1 cellular context compared by ENCODE assay signal in genomic region chr5:150300496-150301169, GRCh38.
TF ChIP-seq lines count a peak whose summit lies in the region.

No MANE protein-coding gene starts in this region.

TF ChIP-seq in IMR-90, 13 proteins besides CTCF, POLR2A, EP300 and RAD21:
- TF ChIP-seq CHD1 (IDR thresholded peaks at IDR 0.05; ENCODE audit: low read depth, low read length) (no peak), CEBPB (IDR thresholded peaks at IDR 0.05; ENCODE audit: low read depth, low read length) (no peak), MXI1 (IDR thresholded peaks at IDR 0.05; ENCODE audit: borderline replicate concordance, low read depth, low read length) (no peak), MAFK (IDR thresholded peaks at IDR 0.05; ENCODE audit: low read depth, low read length) (no peak), SMC3 (IDR thresholded peaks at IDR 0.05; ENCODE audit: low read depth, low read length) (no peak), RFX5 (IDR thresholded peaks at IDR 0.05; ENCODE audit: low read depth, low read length) (no peak), FOS (IDR thresholded peaks at IDR 0.05; ENCODE audit: low read depth, low read length) (no peak), NFE2L2 (IDR thresholded peaks at IDR 0.05; ENCODE audit: low read depth, low read length) (no peak), RCOR1 (IDR thresholded peaks at IDR 0.05; ENCODE audit: insufficient replicate concordance, low read length) (no peak), USF2 (IDR thresholded peaks at IDR 0.05; ENCODE audit: low read depth, low read length) (no peak), MAZ (IDR thresholded peaks at IDR 0.05; ENCODE audit: borderline replicate concordance, low read depth, low read length) (no peak), BHLHE40 (IDR thresholded peaks at IDR 0.05; ENCODE audit: low read depth, low read length) (no peak), ELK1 (IDR thresholded peaks at IDR 0.05; ENCODE audit: borderline replicate concordance, low read depth, low read length) (no peak)
